In genomic region chr5:122050959-122051358, GRCh38 we compare ENCODE assay signal across 26 cellular contexts. TPM values are rescaled to one million over a fixed set of nuclear protein-coding genes. Genes with fewer than 3 reads are reported as not detected.
"Had no signal": no experiment of that assay in that cellular context is flagged by ENCODE, and none has a peak within 500 bp of the region (broad histone marks: within the 10 kb centered on the region; RNA-seq: fewer than 3 reads in every experiment).

No MANE protein-coding gene starts in this region.

- H3K27me3 ChIP-seq: colonic mucosa, esophagus muscularis mucosa, foreskin keratinocyte, gastroesophageal sphincter, heart left ventricle, hepatocyte, left lung had no signal

- ATAC-seq: effector memory CD8-positive, alpha-beta T cell; foreskin keratinocyte; gastroesophageal sphincter; heart left ventricle; left cardiac atrium; left lung; left ventricle myocardium superior; lower lobe of right lung; mucosa of descending colon had no signal

- H3K27me3 Mint-ChIP-seq: dendritic cell treated with granulocyte-macrophage colony-stimulating factor and Interleukin-4, amounts not matched to agents 40 ng/mL and 50 ng/mL, for 4 days; effector memory CD8-positive, alpha-beta T cell; naive B cell had no signal

- H3K9me3 Mint-ChIP-seq: effector memory CD8-positive, alpha-beta T cell had no signal

- H3K27ac Mint-ChIP-seq: dendritic cell treated with granulocyte-macrophage colony-stimulating factor and Interleukin-4, amounts not matched to agents 40 ng/mL and 50 ng/mL, for 4 days; effector memory CD8-positive, alpha-beta T cell; endodermal cell; immature natural killer cell; mesothelial cell of epicardium had no signal

- H3K27ac ChIP-seq: colonic mucosa, epithelial cell of prostate, esophagus muscularis mucosa, foreskin keratinocyte, gastroesophageal sphincter, heart left ventricle, hepatocyte, left lung, lower lobe of right lung had no signal

- H3K9me3 ChIP-seq: colonic mucosa, esophagus muscularis mucosa, lower lobe of right lung, mucosa of descending colon had no signal

- H3K4me2 ChIP-seq: hepatocyte had no signal

- H3K36me3 ChIP-seq: colonic mucosa, esophagus muscularis mucosa, gastroesophageal sphincter, heart left ventricle, left lung, lower lobe of right lung had no signal

- H3K4me3 ChIP-seq: colonic mucosa, esophagus muscularis mucosa, gastroesophageal sphincter, heart left ventricle, hepatocyte, left lung, lower lobe of right lung, mucosa of descending colon had no signal

- DNase-seq: colonic mucosa; cortex of kidney; effector CD8-positive, alpha-beta T cell; effector memory CD8-positive, alpha-beta T cell; endodermal cell; erythroblast; foreskin keratinocyte; heart left ventricle; hypothalamus; immature natural killer cell; left cardiac atrium; left lung; left ventricle myocardium superior; lower lobe of right lung; mesenchymal stem cell; mucosa of descending colon; naive B cell had no signal

- H3K4me1 ChIP-seq: colonic mucosa, esophagus muscularis mucosa, foreskin keratinocyte, gastroesophageal sphincter, heart left ventricle, left lung, lower lobe of right lung had no signal

- FAIRE-seq: endometrium, frontal cortex, keratinocyte had no signal

- H3K4me3 Mint-ChIP-seq: dendritic cell treated with granulocyte-macrophage colony-stimulating factor and Interleukin-4, amounts not matched to agents 40 ng/mL and 50 ng/mL, for 4 days; effector memory CD8-positive, alpha-beta T cell; endodermal cell; immature natural killer cell; mesothelial cell of epicardium; naive B cell had no signal

- H3K4me1 Mint-ChIP-seq: endodermal cell, mesothelial cell of epicardium had no signal

- H2AFZ ChIP-seq: hepatocyte had no signal

- H3K79me2 ChIP-seq: hepatocyte had no signal

RNA-seq across cellular contexts. Expression of gene LOX, which starts 27.1 kb away (rescaled TPM):
- polyA plus RNA-seq: immature natural killer cell had no signal
